8 cellular contexts compared by ENCODE assay signal in the genomic region with DNA sequence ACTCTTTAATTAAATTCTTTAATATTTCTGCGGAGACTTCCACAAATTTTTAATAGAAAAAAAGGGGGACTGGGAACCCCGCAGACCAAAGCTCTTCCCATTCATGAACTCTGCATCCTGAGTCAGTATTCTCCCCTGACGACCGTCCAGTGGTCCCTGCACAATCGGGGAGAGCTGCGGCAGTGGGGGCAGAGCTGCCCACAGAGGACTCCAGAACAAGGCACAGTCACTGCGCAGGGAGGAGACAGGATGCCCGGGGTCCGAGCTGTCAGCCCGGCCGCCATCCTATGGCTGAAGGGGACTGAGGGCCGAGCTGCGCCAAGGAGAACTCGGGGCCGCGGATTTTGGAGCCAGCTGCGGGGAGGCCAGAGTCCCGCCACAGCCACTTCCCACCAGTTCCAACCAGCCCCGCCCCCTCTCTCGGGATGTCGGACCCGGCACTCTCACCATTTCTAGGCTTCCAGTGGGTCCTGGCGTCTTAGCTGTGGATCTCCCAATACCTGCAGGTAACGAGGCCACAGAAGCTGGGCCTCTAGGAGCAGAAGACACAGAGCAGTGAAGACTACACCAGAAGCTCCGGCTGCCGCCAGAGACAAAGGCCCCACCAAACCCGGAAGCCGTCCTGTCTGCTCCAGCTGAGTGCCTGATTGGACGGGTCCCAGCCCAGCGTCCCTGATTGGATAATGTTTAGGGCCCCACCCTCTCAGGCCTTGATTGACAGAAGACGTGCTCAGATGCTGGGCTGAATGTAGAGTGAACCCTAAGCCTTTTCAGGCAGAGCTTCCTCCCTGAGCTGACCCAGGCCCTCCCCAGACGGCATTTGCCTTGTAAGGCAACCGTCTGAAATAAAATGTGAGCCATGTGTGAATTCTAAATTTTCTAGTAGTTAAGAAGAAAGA. TPM values are rescaled to one million over a fixed set of nuclear protein-coding genes. Genes with fewer than 3 reads are reported as not detected.
DNase-seq lines count a peak whose midpoint lies in the region; ATAC-seq and TF ChIP-seq lines count a peak whose summit lies in the region.

A gene with protein sequence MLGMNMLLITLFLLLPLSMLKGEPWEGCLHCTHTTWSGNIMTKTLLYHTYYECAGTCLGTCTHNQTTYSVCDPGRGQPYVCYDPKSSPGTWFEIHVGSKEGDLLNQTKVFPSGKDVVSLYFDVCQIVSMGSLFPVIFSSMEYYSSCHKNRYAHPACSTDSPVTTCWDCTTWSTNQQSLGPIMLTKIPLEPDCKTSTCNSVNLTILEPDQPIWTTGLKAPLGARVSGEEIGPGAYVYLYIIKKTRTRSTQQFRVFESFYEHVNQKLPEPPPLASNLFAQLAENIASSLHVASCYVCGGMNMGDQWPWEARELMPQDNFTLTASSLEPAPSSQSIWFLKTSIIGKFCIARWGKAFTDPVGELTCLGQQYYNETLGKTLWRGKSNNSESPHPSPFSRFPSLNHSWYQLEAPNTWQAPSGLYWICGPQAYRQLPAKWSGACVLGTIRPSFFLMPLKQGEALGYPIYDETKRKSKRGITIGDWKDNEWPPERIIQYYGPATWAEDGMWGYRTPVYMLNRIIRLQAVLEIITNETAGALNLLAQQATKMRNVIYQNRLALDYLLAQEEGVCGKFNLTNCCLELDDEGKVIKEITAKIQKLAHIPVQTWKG (minus strand): TSS at position 594 of the 899 bp plus-strand sequence. CDS start 13,661 bp downstream, outside the sequence.

- peak within 1 kb of the TSS; percentile 99 for H3K9ac ChIP-seq in adipocyte (ENCODE audit: low read length)
- peak within 1 kb of the TSS; percentile 78 for H3K9ac ChIP-seq in trophoblast cell (ENCODE audit: low read length)

- H3K18ac ChIP-seq in trophoblast cell (ENCODE audit: low read length) = peak within 1 kb of the TSS; percentile 97

- H3K4ac ChIP-seq in trophoblast cell (ENCODE audit: low read depth, low read length) = peak within 1 kb of the TSS; percentile 89

- in situ Hi-C loops in transverse colon (cut with MboI; ENCODE audit: low pct_ligation_motif_present in 1 of 4, low pct_unique_long_range_greater_than_20kb in 1 of 4, low sequenced_read_pairs in 3 of 4) = no loop called here

- H3K9me3 ChIP-seq in adipocyte (ENCODE audit: control insufficient read depth, low read length) (no peaks in the 10 kb centered on the region), trophoblast cell (ENCODE audit: insufficient read depth, low read depth, low read length) (peaks cover 2% of the 10 kb centered on the region), transverse colon (no peaks in the 10 kb centered on the region)

- TF ChIP-seq CTCF in transverse colon (IDR thresholded peaks at IDR 0.05) = no peak

- H3K14ac ChIP-seq in trophoblast cell (ENCODE audit: low read length) = peak within 1 kb of the TSS; percentile 94

- peak within 1 kb of the TSS; percentile 96 for H4K12ac ChIP-seq in trophoblast cell (ENCODE audit: low read depth, low read length)

- H4K91ac ChIP-seq in trophoblast cell (ENCODE audit: low read depth, low read length) = peak within 1 kb of the TSS; percentile 98

- H3K27ac ChIP-seq in trophoblast cell (ENCODE audit: low read depth, low read length) = peak within 1 kb of the TSS; percentile 79
- H3K27ac ChIP-seq in transverse colon = peak within 1 kb of the TSS; percentile 86 to 92 (median 89)

- no peaks in the 10 kb centered on the region for H3K27me3 ChIP-seq in adipocyte (replicated peaks; ENCODE audit: control insufficient read depth, insufficient read depth, low read length)
- no peaks in the 10 kb centered on the region for H3K27me3 ChIP-seq in trophoblast cell (ENCODE audit: insufficient read depth, low read length)
- H3K27me3 ChIP-seq in transverse colon = no peaks in the 10 kb centered on the region

- TF ChIP-seq POLR2A in GM10847 (IDR thresholded peaks at IDR 0.05; ENCODE audit: extremely low read depth, insufficient read length) (peak; percentile 80), transverse colon (IDR thresholded peaks at IDR 0.05) (peak; percentile 97)

- H3K4me1 ChIP-seq in adipocyte (ENCODE audit: control insufficient read depth, insufficient read depth, low read length) (peaks cover 23% of the 10 kb centered on the region), trophoblast cell (ENCODE audit: control insufficient read depth in 1 of 2, insufficient read depth in 2 of 2, low read length in 2 of 2) (peaks cover 2 to 7% of the 10 kb centered on the region in 2 experiments), transverse colon (peaks cover 0 to 30% (median 15%) of the 10 kb centered on the region in 4 donors)

- no CpG with 5 or more reads among the region's 33 CpGs for WGBS in trophoblast cell (ENCODE audit: extremely low coverage, insufficient coverage, insufficient read length)
- 7 to 11% methylated on average over 2 to 33 of the region's 33 CpGs for WGBS in transverse colon (ENCODE audit: low coverage in 1 of 2), 2 donors

- H3K4me3 ChIP-seq in adipocyte (ENCODE audit: low read length) (peak within 1 kb of the TSS; percentile 98), trophoblast cell (ENCODE audit: low read depth, low read length) (peak within 1 kb of the TSS; percentile 87), transverse colon (peak within 1 kb of the TSS; percentile 73 to 93 (median 76))

- H2AFZ ChIP-seq in trophoblast cell (ENCODE audit: insufficient read depth, low read length, poor library complexity) = peak within 1 kb of the TSS; percentile 80

- peak within 1 kb of the TSS; percentile 39 for H2AK5ac ChIP-seq in trophoblast cell (ENCODE audit: low read length)

- H4K8ac ChIP-seq in trophoblast cell (ENCODE audit: low read depth, low read length) = peak within 1 kb of the TSS; percentile 99

- H3K4me2 ChIP-seq in trophoblast cell (ENCODE audit: low read length) = peak within 1 kb of the TSS; percentile 57

- no peak for TF ChIP-seq EP300 in transverse colon (IDR thresholded peaks at IDR 0.05; ENCODE audit: low read depth)

- H3K36me3 ChIP-seq in adipocyte (ENCODE audit: control insufficient read depth, insufficient read depth, low read length, severe bottlenecking) (peaks cover 22% of the 10 kb centered on the region), trophoblast cell (ENCODE audit: control insufficient read depth in 1 of 2, insufficient read depth in 2 of 2, low read length in 2 of 2) (peaks cover 4 to 9% of the 10 kb centered on the region in 2 experiments), transverse colon (peaks cover 0 to 9% (median 0%) of the 10 kb centered on the region in 4 donors)

- no peak within 1 kb of the TSS for H3K23ac ChIP-seq in trophoblast cell (ENCODE audit: low read length)

- H2BK120ac ChIP-seq in trophoblast cell (ENCODE audit: insufficient read depth, low read length, poor library complexity) = peak within 1 kb of the TSS; percentile 90

- H3K79me2 ChIP-seq in trophoblast cell (ENCODE audit: control insufficient read depth, insufficient read depth, low read length, poor library complexity) = peaks cover 5% of the 10 kb centered on the region

- intact Hi-C loops in cardiac septum (cut with DNase I) (no loop called here), transverse colon (cut with DNase I; ENCODE audit: low total_unique reads) (no loop called here)

- peak within 1 kb of the TSS; percentile 15 for H2BK12ac ChIP-seq in trophoblast cell (ENCODE audit: low read length)

- DNase-seq in NCI-H1417 (lab: John Stamatoyannopoulos, UW) = peak; percentile 97 to 99 (median 98)
- DNase-seq in SW 1271 (lab: John Stamatoyannopoulos, UW) = peak; percentile 87 to 95
- peak; percentile 98 for DNase-seq in adipocyte (ENCODE audit: low read depth)
- peak; percentile 98 for DNase-seq in cardiac septum (ENCODE audit: low spot score)
- DNase-seq in trophoblast cell = peak; percentile 90 to 93
- DNase-seq in transverse colon = peak; percentile 95

- H2BK5ac ChIP-seq in trophoblast cell (ENCODE audit: low read depth, low read length, poor library complexity) = peak within 1 kb of the TSS; percentile 95

- peaks cover 5% of the 10 kb centered on the region for H3K79me1 ChIP-seq in trophoblast cell (ENCODE audit: low read length)

- peak; percentile 100 for ATAC-seq in HG02642 (IDR thresholded peaks at IDR 0.05; ENCODE audit: poor library complexity, unreplicated experiment)

RNA-seq across cellular contexts. Expression of the gene that starts here (rescaled TPM):
- 9.6 TPM for total RNA-seq in cardiac septum
- 19.1 and 20.0 TPM in 2 replicates for polyA plus RNA-seq in trophoblast cell (2013)
- total RNA-seq in transverse colon = 10 to 100 TPM in 2 of 4 donors, 1 to 10 TPM in 2; 6.6 to 15.9 (median 11.0) TPM

Comparison
In these comparisons a context has a peak if more than half of its experiments do, and no peak if none do; other contexts are left out.
1. Peak in every context shown above with its lines: DNase-seq, ATAC-seq, H3K4me3 ChIP-seq and H3K27ac ChIP-seq.